19 cellular contexts compared by ENCODE assay signal in the genomic region with DNA sequence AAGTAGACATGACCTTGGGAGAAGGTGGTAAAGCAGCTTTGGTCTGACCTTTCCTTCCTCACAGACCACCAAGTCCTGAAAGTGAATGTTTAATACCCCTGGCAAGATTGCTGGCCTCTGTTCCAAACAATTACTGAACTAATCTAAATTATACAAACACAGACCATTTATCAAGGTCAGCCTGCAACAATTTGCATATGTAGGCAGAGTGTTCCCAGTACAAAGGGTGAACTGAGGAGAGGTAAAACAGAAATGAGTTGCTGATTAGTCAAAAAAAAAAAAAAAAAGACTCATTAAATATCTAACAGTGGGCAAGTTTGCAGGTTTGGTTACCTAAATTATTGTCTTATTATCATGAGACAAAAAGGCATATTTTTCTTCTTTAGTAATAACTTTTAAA.
"Had no signal": no experiment of that assay in that cellular context is flagged by ENCODE, and none has a peak within 500 bp of the region (broad histone marks: within the 10 kb centered on the region; RNA-seq: fewer than 3 reads in every experiment).

No MANE protein-coding gene starts in this region.

- H3K4me1 ChIP-seq: SJSA1 had no signal

- H3K27me3 ChIP-seq: MG63, SJSA1 had no signal

- ATAC-seq: HepG2, Panc1, PC-3 had no signal

- H3K9me3 ChIP-seq: MG63, SJSA1 had no signal

- DNase-seq: IMR-90, Karpas-422, KG1, MG63, NCI-H1092 treated with DMSO at 0.1 percent for 48 hours, NCI-H1436 treated with DMSO at 0.1 percent for 48 hours, NCI-H1694, NCI-H187 treated with DMSO at 0.1 percent for 48 hours, NCI-H2029 treated with DMSO at 0.1 percent for 48 hours, NCI-H2107, NCI-H2227 treated with DMSO at 0.1 percent for 48 hours, NCI-H524, PC-3, SIG-M5 had no signal

- H3K27ac ChIP-seq: RWPE1, SJSA1, SK-N-MC had no signal

- FAIRE-seq: HepG2 had no signal

- H3K36me3 ChIP-seq: MG63, SJSA1 had no signal

- H3K4me3 ChIP-seq: MG63, SJSA1, SK-N-MC had no signal
